8 cellular contexts compared by ENCODE assay signal in genomic region chr1:236282719-236283118, GRCh38. TPM values are rescaled to one million over a fixed set of nuclear protein-coding genes. Genes with fewer than 3 reads are reported as not detected.
DNase-seq lines count a peak whose midpoint lies in the region; TF ChIP-seq lines count a peak whose summit lies in the region.
"Had no signal": no experiment of that assay in that cellular context is flagged by ENCODE, and none has a peak within 500 bp of the region (broad histone marks: within the 10 kb centered on the region; RNA-seq: fewer than 3 reads in every experiment).

No MANE protein-coding gene starts in this region.

- no peaks in the 10 kb centered on the region for H3K79me2 ChIP-seq in GM23248 (ENCODE audit: insufficient read depth)

- DNase-seq in GM23248 = no peak
- no peak for DNase-seq in SK-N-MC (ENCODE audit: low read depth, low spot score)
- no peak for DNase-seq in fibroblast of mammary gland (ENCODE audit: low read depth)
- no peak for DNase-seq in hypothalamus (lab: John Stamatoyannopoulos, UW)
- DNase-seq in kidney tubule cell (ENCODE audit: low spot score) = no peak
- DNase-seq in BE2C = no peak
- DNase-seq: NCI-H774 had no signal

- no peaks in the 10 kb centered on the region for H3K36me3 ChIP-seq in GM23248 (ENCODE audit: low read depth)
- H3K36me3 ChIP-seq in SK-N-MC (ENCODE audit: insufficient read depth, low read length) = no peaks in the 10 kb centered on the region
- H3K36me3 ChIP-seq in skeletal muscle satellite cell (ENCODE audit: insufficient read depth, low read length) = no peaks in the 10 kb centered on the region
- no peaks in the 10 kb centered on the region for H3K36me3 ChIP-seq in BE2C

- H4K20me1 ChIP-seq in GM23248 (ENCODE audit: insufficient read depth) = no peaks in the 10 kb centered on the region

- H3K4me2 ChIP-seq in GM23248 (ENCODE audit: unreplicated experiment) = peak overlapping the region; percentile 89
- H3K4me2 ChIP-seq in skeletal muscle satellite cell (ENCODE audit: low read length) = peak overlapping the region; percentile 93

- TF ChIP-seq CTCF in fibroblast of mammary gland (conservative IDR thresholded peaks at IDR 0.05; ENCODE audit: control insufficient read depth, insufficient read depth, low read depth, low read length) (no peak), BE2C (IDR thresholded peaks at IDR 0.05; ENCODE audit: low read depth, low read length) (no peak)

- H3K27me3 ChIP-seq in GM23248 (replicated peaks; ENCODE audit: insufficient read depth) (peaks cover 28% of the 10 kb centered on the region; the same call in 1 of the 2 replicates), skeletal muscle satellite cell (ENCODE audit: control insufficient read depth, insufficient read depth, low read length) (peaks cover 25% of the 10 kb centered on the region), BE2C (peaks cover 39% of the 10 kb centered on the region)

- H3K9me2 ChIP-seq in GM23248 (ENCODE audit: insufficient read depth) = no peaks in the 10 kb centered on the region

- H3K9ac ChIP-seq in GM23248 (0 out of 2 replicates have a peak overlapping the region, but pooled peaks have one; percentile 79), SK-N-MC (ENCODE audit: insufficient read length) (peak overlapping the region; percentile 80), skeletal muscle satellite cell (ENCODE audit: low read depth, low read length) (no peak overlapping the region)

- in situ Hi-C loops in GM23248 (cut with MboI) = no loop called here

- H3F3A ChIP-seq in GM23248 (ENCODE audit: insufficient read depth) = no peaks in the 10 kb centered on the region; the same call in 1 of the 2 replicates

- H3K9me3 ChIP-seq in GM23248 (ENCODE audit: low read depth) (no peaks in the 10 kb centered on the region), SK-N-MC (ENCODE audit: low read depth, low read length) (no peaks in the 10 kb centered on the region), skeletal muscle satellite cell (replicated peaks; ENCODE audit: low read length) (no peaks in the 10 kb centered on the region), BE2C (no peaks in the 10 kb centered on the region)

- H3K27ac ChIP-seq in GM23248 = no peak overlapping the region
- no peak overlapping the region for H3K27ac ChIP-seq in SK-N-MC

- no peaks in the 10 kb centered on the region; the same call in 1 of the 2 replicates for H3K4me1 ChIP-seq in GM23248 (ENCODE audit: insufficient read depth)
- H3K4me1 ChIP-seq in skeletal muscle satellite cell (ENCODE audit: control insufficient read depth, insufficient read depth, low read length) = peaks cover 4% of the 10 kb centered on the region
- no peaks in the 10 kb centered on the region; the same call in 1 of the 2 replicates for H3K4me1 ChIP-seq in BE2C

- 30 to 36% methylated on average over 2 of the region's 2 CpGs for WGBS in GM23248 (ENCODE audit: low coverage in 1 of 2, low lambda C conversion rate in 2 of 2, missing lambda C conversion rate in 2 of 2), 2 experiments

- peak overlapping the region; percentile 85 for H2AFZ ChIP-seq in GM23248

- peak overlapping the region; percentile 91 for H3K4me3 ChIP-seq in GM23248
- peak overlapping the region; percentile 92 for H3K4me3 ChIP-seq in SK-N-MC
- peak overlapping the region; percentile 74 for H3K4me3 ChIP-seq in fibroblast of mammary gland (ENCODE audit: control insufficient read depth, low read depth, low read length)
- peak overlapping the region; percentile 88 for H3K4me3 ChIP-seq in skeletal muscle satellite cell (ENCODE audit: low read length)
- no peak overlapping the region; the same call in 1 of the 2 replicates for H3K4me3 ChIP-seq in BE2C (ENCODE audit: low read depth, low read length)

RNA-seq across cellular contexts. Expression of gene ERO1B, which starts 1.0 kb away (rescaled TPM):
- 1.9 and 2.3 TPM in 2 replicates for total RNA-seq in GM23248 (2014; rRNA removed; shearing (Covaris generic))
- polyA plus RNA-seq in GM23248 (2016; fragmentation: Nextera tagmentation; extraction: Ambion mirVana) = 1.4 and 1.7 TPM in 2 replicates
- total RNA-seq in skeletal muscle satellite cell (2012; rRNA removed) = 2.8 and 3.1 TPM in 2 replicates
- 0.49 TPM for polyA plus RNA-seq in BE2C (2012; ENCODE audit: insufficient read depth, insufficient read length, low read depth)
